Comparison of ENCODE assay signal across 8 cellular contexts in the genomic region with DNA sequence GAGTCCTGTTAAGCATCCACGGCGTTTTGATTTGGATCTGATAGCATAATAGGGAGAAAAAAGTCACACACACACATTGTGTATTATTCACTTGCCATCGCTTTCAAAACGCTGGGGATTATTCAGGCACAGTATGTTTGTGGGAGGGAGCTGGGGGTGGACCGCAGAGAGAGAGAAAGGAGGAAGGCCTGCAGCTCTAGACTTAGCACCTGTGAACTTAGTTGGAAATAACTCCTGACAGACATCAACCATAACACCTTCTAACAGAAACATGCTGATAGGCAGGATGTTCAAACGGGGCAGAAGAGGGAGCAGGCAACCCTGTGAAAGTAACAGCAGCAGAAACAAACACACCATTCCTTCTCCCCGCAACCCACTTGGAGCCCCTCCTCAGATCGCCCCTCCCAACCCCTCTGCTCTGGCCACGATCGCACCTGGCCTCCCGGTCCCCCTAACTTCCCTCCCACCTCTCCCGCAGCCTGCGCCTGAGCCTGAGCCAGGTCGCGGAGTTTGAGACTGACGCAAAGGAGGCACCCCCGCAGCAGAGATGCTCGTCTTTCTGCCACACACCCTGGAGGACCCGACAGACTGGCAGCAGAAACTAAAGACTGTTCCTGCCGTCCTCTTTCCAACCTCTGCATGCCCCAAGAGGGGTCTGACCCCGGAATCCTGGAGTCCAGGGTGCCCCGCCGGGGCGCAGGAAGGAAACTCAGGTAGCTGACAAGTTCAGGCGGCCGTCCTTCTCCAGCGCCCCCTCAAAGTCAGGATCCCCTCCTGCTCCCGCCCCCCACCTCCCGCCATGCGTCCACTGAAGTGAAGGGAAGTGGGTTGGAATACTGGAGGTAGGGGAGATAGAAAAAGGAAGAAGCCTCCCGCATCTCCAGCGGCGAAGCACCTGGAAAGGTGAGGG. TPM values are rescaled to one million over a fixed set of nuclear protein-coding genes. Genes with fewer than 3 reads are reported as not detected.
DNase-seq lines count a peak whose midpoint lies in the region; ATAC-seq and TF ChIP-seq lines count a peak whose summit lies in the region.

No MANE protein-coding gene starts in this region.

- CTCF ChIA-PET in Panc1 (lab: Charles Lee): no interaction called here

- H3K9me3 ChIP-seq in Panc1 (ENCODE audit: control insufficient read depth, insufficient read depth, low read depth, low read length) (no peaks in the 10 kb centered on the region), right cardiac atrium (ENCODE audit: control insufficient read depth, low read length) (no peaks in the 10 kb centered on the region), prostate gland (no peaks in the 10 kb centered on the region)

- H3K27ac ChIP-seq in Panc1 (ENCODE audit: low read length) (no peak overlapping the region), right cardiac atrium (ENCODE audit: low read length) (no peak overlapping the region), prostate gland (peak overlapping the region in 1 of 2 donors; percentile 44)

- H3K27me3 ChIP-seq in Panc1 (ENCODE audit: control insufficient read depth, insufficient read depth, low read length): peaks cover 17% of the 10 kb centered on the region
- no peaks in the 10 kb centered on the region for H3K27me3 ChIP-seq in right cardiac atrium (ENCODE audit: control insufficient read depth, insufficient read depth)
- no peaks in the 10 kb centered on the region for H3K27me3 ChIP-seq in prostate gland (replicated peaks; ENCODE audit: insufficient read depth)

- no peak for TF ChIP-seq POLR2A in prostate gland (IDR thresholded peaks at IDR 0.05)

- in situ Hi-C loops in Panc1 (cut with HindIII; ENCODE audit: low pct_unique_long_range_greater_than_20kb, low sequenced_read_pairs): no loop called here

- no TSS peak for BruUV-seq in Panc1 (replicated peaks; lab: Mats Ljungman, UMichigan)

- POLR2A ChIA-PET in Panc1 (lab: Charles Lee): no interaction called here

- H3K4me1 ChIP-seq in Panc1 (ENCODE audit: control insufficient read depth, insufficient read depth, low read length) (peaks cover 3% of the 10 kb centered on the region), right cardiac atrium (ENCODE audit: control insufficient read depth, insufficient read depth, low read length) (no peaks in the 10 kb centered on the region), prostate gland (replicated peaks) (no peaks in the 10 kb centered on the region)

- peak; percentile 51; the same call in 1 of the 2 replicates for ATAC-seq in Panc1
- peak in 1 of 2 donors; percentile 37 for ATAC-seq in right cardiac atrium
- ATAC-seq in HG02840 (IDR thresholded peaks at IDR 0.05; ENCODE audit: low FRiP score, unreplicated experiment): no peak

- DNase-seq in GM03348 (ENCODE audit: low spot score) (peak; percentile 7), Panc1 (ENCODE audit: low read depth, low spot score) (no peak), right cardiac atrium (peak in 1 of 3 donors; percentile 38), prostate gland (ENCODE audit: low spot score) (peak; percentile 5), NCI-H2196 (lab: John Stamatoyannopoulos, UW; ENCODE audit: unreplicated experiment) (no peak)
- DNase-seq in activated CD4-positive, alpha-beta T cell treated with anti-CD3 and anti-CD28 coated beads, Interleukin-2, amount 50 U/mL, for 4 hours: no peak
- no peak for DNase-seq in activated CD4-positive, alpha-beta T cell treated with anti-CD3 and anti-CD28 coated beads, Interleukin-2, amount 50 U/mL, for 48 hours

- 6% methylated on average over 33 of the region's 33 CpGs for WGBS in right cardiac atrium
- 3% methylated on average over 33 of the region's 33 CpGs for WGBS in prostate gland

- H3K36me3 ChIP-seq in Panc1 (ENCODE audit: control insufficient read depth, insufficient read depth, low read length) (no peaks in the 10 kb centered on the region), prostate gland (no peaks in the 10 kb centered on the region)

- intact Hi-C loops in Panc1 (cut with micrococcal nuclease; ENCODE audit: unreplicated experiment) (no loop called here), right cardiac atrium (cut with DNase I) (no loop called here), prostate gland (cut with DNase I) (no loop called here)

- no peak for TF ChIP-seq CTCF in Panc1 (IDR thresholded peaks at IDR 0.05)
- no peak for TF ChIP-seq CTCF in prostate gland (IDR thresholded peaks at IDR 0.05)

- H3K4me3 ChIP-seq in Panc1 (ENCODE audit: low read depth in 2 of 2, low read length in 2 of 2): no peak overlapping the region
- peak overlapping the region; percentile 67 for H3K4me3 ChIP-seq in right cardiac atrium (ENCODE audit: low read length)
- H3K4me3 ChIP-seq in prostate gland: peak overlapping the region; percentile 42 to 43

RNA-seq across cellular contexts. Expression of gene CHST9, which starts 0.7 kb away (rescaled TPM):
- total RNA-seq in Panc1 (2021; ENCODE audit: unreplicated experiment) (0.05 TPM), right cardiac atrium (under 1 TPM; 0.21 to 0.72 (median 0.45) TPM), prostate gland (10 to 100 TPM; 10.3 to 19.3 TPM)
- polyA plus RNA-seq in Panc1 (2012; ENCODE audit: insufficient read length): not detected
- polyA plus RNA-seq in right cardiac atrium: 1.3 TPM

Comparison
In these comparisons a context has a peak if more than half of its experiments do, and no peak if none do; other contexts are left out.
1. DNase-seq: peak in GM03348 (single experiment) and prostate gland (single experiment); none in Panc1 (single experiment), activated CD4-positive, alpha-beta T cell treated with anti-CD3 and anti-CD28 coated beads, Interleukin-2, amount 50 U/mL, for 4 hours (0 of 2), activated CD4-positive, alpha-beta T cell treated with anti-CD3 and anti-CD28 coated beads, Interleukin-2, amount 50 U/mL, for 48 hours (0 of 2) and NCI-H2196 (single experiment).
2. H3K4me3 ChIP-seq: peak in right cardiac atrium (single experiment) and prostate gland (2 of 2); none in Panc1 (0 of 2).
3. RNA of gene CHST9, which starts 0.7 kb away (total RNA-seq): 10.3 to 19.3 TPM in prostate gland; 0.21 to 0.72 TPM in right cardiac atrium and 0.05 TPM in Panc1 (single experiment); every median in the first group is over 4 times any median in the second.